In the genomic region with DNA sequence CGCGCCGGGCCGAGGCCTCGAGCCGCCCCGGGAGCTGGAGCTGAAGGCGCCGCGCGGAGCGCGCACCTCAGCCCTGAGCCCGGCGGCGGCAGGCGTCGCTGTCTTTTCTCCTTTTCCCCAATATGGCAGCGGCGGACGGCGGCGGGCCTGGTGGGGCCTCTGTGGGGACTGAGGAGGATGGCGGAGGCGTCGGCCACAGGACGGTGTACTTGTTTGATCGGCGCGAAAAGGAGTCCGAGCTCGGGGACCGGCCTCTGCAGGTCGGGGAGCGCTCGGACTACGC, we compare ENCODE assay signal across 8 cellular contexts. TPM values are rescaled to one million over a fixed set of nuclear protein-coding genes. Genes with fewer than 3 reads are reported as not detected.
DNase-seq lines count a peak whose midpoint lies in the region; ATAC-seq, FAIRE-seq and TF ChIP-seq lines count a peak whose summit lies in the region.

No MANE protein-coding gene starts in this region.

- 0% methylated on average over 16 to 37 of the region's 37 CpGs for WGBS in lung, 2 donors
- 0% methylated on average over 10 to 31 of the region's 37 CpGs for WGBS in upper lobe of left lung, 2 donors

- peak; percentile 15 for ATAC-seq in lung (ENCODE audit: insufficient read depth, low FRiP score)
- ATAC-seq in upper lobe of left lung (ENCODE audit: low FRiP score in 2 of 2), result peak in 1 of 2 donors; percentile 38

- H3K9me3 ChIP-seq in lung (ENCODE audit: control insufficient read depth in 2 of 2, insufficient read depth in 1 of 2, low read length in 1 of 2) (no peaks in the 10 kb centered on the region), upper lobe of left lung (no peaks in the 10 kb centered on the region)

- no peak for TF ChIP-seq POLR2A in upper lobe of left lung (IDR thresholded peaks at IDR 0.05)

- FAIRE-seq in urothelium cell line (lab: Jason Lieb, UNC), result no peak

- DNase-seq in stimulated activated CD4-positive, alpha-beta T cell treated with anti-CD3 and anti-CD28 coated beads, Interleukin-12 subunit alpha, Interleukin-12 subunit beta, amount 100 ng/mL, for 48 hours (ENCODE audit: low read depth in 2 of 3, low spot score in 1 of 3), result peak in 2 of 3 donors; percentile 35 to 48
- no peak for DNase-seq in stimulated activated CD4-positive, alpha-beta T cell treated with anti-CD3 and anti-CD28 coated beads, Interleukin-1b, Interleukin-23, amount 100 ng/mL, for 48 hours
- DNase-seq in HL-60 (ENCODE audit: low read depth in 1 of 2, low spot score in 1 of 2), result no peak
- DNase-seq in astrocyte of the cerebellum (ENCODE audit: low read depth), result no peak
- no peak for DNase-seq in lung (ENCODE audit: low spot score)
- peak in 1 of 2 donors; percentile 36 for DNase-seq in upper lobe of left lung
- no peak for DNase-seq in urothelium cell line (ENCODE audit: low spot score)
- DNase-seq in Ammon's horn (ENCODE audit: low spot score), result no peak

- H3K27me3 ChIP-seq in HL-60 (ENCODE audit: insufficient read depth, poor library complexity, severe bottlenecking) (no peaks in the 10 kb centered on the region), lung (ENCODE audit: control insufficient read depth, insufficient read depth) (no peaks in the 10 kb centered on the region), upper lobe of left lung (no peaks in the 10 kb centered on the region)

- H3K4me1 ChIP-seq in lung (ENCODE audit: control insufficient read depth in 2 of 2, insufficient read depth in 2 of 2, low read length in 2 of 2), result peaks cover 2 to 9% of the 10 kb centered on the region in 2 donors
- peaks cover 19 to 46% (median 31%) of the 10 kb centered on the region in 4 donors for H3K4me1 ChIP-seq in upper lobe of left lung

- in situ Hi-C loops in astrocyte of the cerebellum (cut with HindIII; ENCODE audit: low sequenced_read_pairs), result no loop called here

- TF ChIP-seq CTCF in HL-60 (IDR thresholded peaks at IDR 0.05; ENCODE audit: insufficient read depth, low read length) (no peak), astrocyte of the cerebellum (IDR thresholded peaks at IDR 0.05; ENCODE audit: low read depth, low read length, missing control alignments) (no peak), lung (IDR thresholded peaks at IDR 0.05; ENCODE audit: control extremely low read depth, extremely low read depth) (no peak), upper lobe of left lung (IDR thresholded peaks at IDR 0.05) (no peak)

- H3K36me3 ChIP-seq in lung (ENCODE audit: control insufficient read depth in 2 of 2, insufficient read depth in 2 of 2, low read length in 2 of 2) (no peaks in the 10 kb centered on the region), upper lobe of left lung (no peaks in the 10 kb centered on the region)

- H3K27ac ChIP-seq in HL-60 (replicated peaks) (peak overlapping the region; percentile 99), lung (ENCODE audit: low read depth in 1 of 2, low read length in 1 of 2) (peak overlapping the region; percentile 97 to 100), upper lobe of left lung (peak overlapping the region; percentile 96 to 99 (median 98))

- no peak for TF ChIP-seq EP300 in upper lobe of left lung (IDR thresholded peaks at IDR 0.05)

- H3K4me3 ChIP-seq in HL-60 (replicated peaks; ENCODE audit: insufficient read depth, low read length), result peak overlapping the region; percentile 80
- peak overlapping the region; percentile 88 for H3K4me3 ChIP-seq in astrocyte of the cerebellum (ENCODE audit: low read depth, low read length)
- peak overlapping the region; percentile 100 for H3K4me3 ChIP-seq in lung
- H3K4me3 ChIP-seq in upper lobe of left lung, result peak overlapping the region; percentile 77 to 99 (median 95)

RNA-seq across cellular contexts. Expression of a gene that starts 0.4 kb away (rescaled TPM):
- 100 to 1,000 TPM in 1 of 2 donors, 10 to 100 TPM in 1; 40.3 to 179 TPM for total RNA-seq in lung
- 10 to 100 TPM in 1 of 2 donors, 1 to 10 TPM in 1; 7.3 to 22.6 TPM for polyA plus RNA-seq in lung
- total RNA-seq in upper lobe of left lung, result 100 to 1,000 TPM in 2 of 6 donors, 10 to 100 TPM in 4; 39.2 to 157 (median 58.9) TPM

Comparison
In these comparisons a context has a peak if more than half of its experiments do, and no peak if none do; other contexts are left out.
1. DNase-seq: peak in stimulated activated CD4-positive, alpha-beta T cell treated with anti-CD3 and anti-CD28 coated beads, Interleukin-12 subunit alpha, Interleukin-12 subunit beta, amount 100 ng/mL, for 48 hours (2 of 3); none in stimulated activated CD4-positive, alpha-beta T cell treated with anti-CD3 and anti-CD28 coated beads, Interleukin-1b, Interleukin-23, amount 100 ng/mL, for 48 hours (single experiment), HL-60 (0 of 2), astrocyte of the cerebellum (single experiment), lung (single experiment), urothelium cell line (single experiment) and Ammon's horn (single experiment).
2. Peak in every context shown above with its lines, with median percentiles within 50 percentile points of each other: H3K27ac ChIP-seq and H3K4me3 ChIP-seq.